2 cellular contexts compared by ENCODE assay signal in genomic region chr17:58400826-58401225, GRCh38.
TF ChIP-seq lines count a peak whose summit lies in the region.

No MANE protein-coding gene starts in this region.

TF ChIP-seq in HepG2, 621 proteins besides CTCF, POLR2A, EP300 and RAD21:
- no peak for TF ChIP-seq NCOR1 (IDR thresholded peaks at IDR 0.05; ENCODE audit: borderline replicate concordance, low read length)
- peak; percentile 53 for TF ChIP-seq AGO2 (optimal IDR thresholded peaks at IDR 0.05; ENCODE audit: low read depth, low read length)
- no peak for TF ChIP-seq MTF2 (CRISPR knock-in tag; IDR thresholded peaks at IDR 0.05; ENCODE audit: borderline replicate concordance)
- TF ChIP-seq GATAD2A (CRISPR knock-in tag; IDR thresholded peaks at IDR 0.05), result no peak
- 0 out of 2 replicates have a peak, but pooled peaks have one; percentile 43 for TF ChIP-seq RBFOX2 (IDR thresholded peaks at IDR 0.05; ENCODE audit: low read depth, low read length)

TF ChIP-seq in GM23338, 12 proteins besides CTCF, POLR2A, EP300 and RAD21:
- TF ChIP-seq NANOG (IDR thresholded peaks at IDR 0.05; ENCODE audit: borderline replicate concordance) (no peak), REST (IDR thresholded peaks at IDR 0.05; ENCODE audit: unreplicated experiment) (no peak), JUNB (IDR thresholded peaks at IDR 0.05; ENCODE audit: unreplicated experiment) (no peak), ZNF331 (CRISPR knock-in tag; IDR thresholded peaks at IDR 0.05; ENCODE audit: low read depth) (no peak), STAT1 (IDR thresholded peaks at IDR 0.05; ENCODE audit: unreplicated experiment) (no peak), CREB1 (CRISPR knock-in tag; IDR thresholded peaks at IDR 0.05; ENCODE audit: low read depth) (no peak), ETS1 (IDR thresholded peaks at IDR 0.05) (no peak)
TF ChIP-seq in GM23338: peak in this region for 0.
